8 cellular contexts compared by ENCODE assay signal in genomic region chr10:23343591-23344225, GRCh38. TPM values are rescaled to one million over a fixed set of nuclear protein-coding genes. Genes with fewer than 3 reads are reported as not detected.
DNase-seq lines count a peak whose midpoint lies in the region; ATAC-seq, FAIRE-seq and TF ChIP-seq lines count a peak whose summit lies in the region.

No MANE protein-coding gene starts in this region.

- H3K4ac ChIP-seq in neuronal stem cell (ENCODE audit: low read length): no peak overlapping the region

- peak; percentile 48 for DNase-seq in HTR-8/SVneo (ENCODE audit: insufficient read length, low spot score)
- peak; percentile 60 for DNase-seq in activated T-cell treated with anti-CD3 and anti-CD28 coated beads for 48 hours (ENCODE audit: low read depth)
- peak; percentile 49 for DNase-seq in fibroblast of pulmonary artery (ENCODE audit: low read depth)
- peak; percentile 68 for DNase-seq in neuronal stem cell (ENCODE audit: low spot score)

- H3K9me3 ChIP-seq in neuronal stem cell (replicated peaks in 1 of 2; ENCODE audit: control insufficient read depth in 2 of 2, insufficient read depth in 1 of 2, low read depth in 1 of 2, low read length in 2 of 2) (no peaks in the 10 kb centered on the region), thymus (ENCODE audit: control insufficient read depth) (no peaks in the 10 kb centered on the region)

- no peaks in the 10 kb centered on the region for H3K79me1 ChIP-seq in neuronal stem cell (ENCODE audit: low read depth, low read length)

- H2BK12ac ChIP-seq in neuronal stem cell (ENCODE audit: low read length): no peak overlapping the region

- H2AFZ ChIP-seq in ACC112 (ENCODE audit: low read length, unreplicated experiment): peak overlapping the region; percentile 57
- peak overlapping the region; percentile 96 for H2AFZ ChIP-seq in neuronal stem cell (ENCODE audit: low read length)

- H4K8ac ChIP-seq in neuronal stem cell (ENCODE audit: low read depth, low read length): no peak overlapping the region

- H3K4me3 ChIP-seq in ACC112 (ENCODE audit: low read depth, low read length): peak overlapping the region; percentile 83
- H3K4me3 ChIP-seq in fibroblast of pulmonary artery (replicated peaks; ENCODE audit: low read depth, low read length): peak overlapping the region; percentile 59
- peak overlapping the region; percentile 56 to 79 for H3K4me3 ChIP-seq in neuronal stem cell (ENCODE audit: low read length in 2 of 2)
- peak overlapping the region; percentile 14 for H3K4me3 ChIP-seq in thymus (ENCODE audit: low read length)

- no peak overlapping the region for H3K27ac ChIP-seq in ACC112 (ENCODE audit: low read depth, low read length)
- peak overlapping the region; percentile 35 for H3K27ac ChIP-seq in neuronal stem cell (replicated peaks; ENCODE audit: low read length)
- no peak overlapping the region for H3K27ac ChIP-seq in thymus (ENCODE audit: low read depth)

- ATAC-seq in HG02970 (IDR thresholded peaks at IDR 0.05; ENCODE audit: low FRiP score, unreplicated experiment) (no peak), GM19467 (IDR thresholded peaks at IDR 0.05; ENCODE audit: unreplicated experiment) (no peak)

- no peak for FAIRE-seq in HTR-8/SVneo (lab: Jason Lieb, UNC)

- no peak for TF ChIP-seq CTCF in fibroblast of pulmonary artery (IDR thresholded peaks at IDR 0.05; ENCODE audit: low read length, missing control alignments)

- H3K9ac ChIP-seq in neuronal stem cell (ENCODE audit: low read depth, low read length, poor library complexity): no peak overlapping the region

- H3K36me3 ChIP-seq in ACC112 (ENCODE audit: insufficient read depth, low read length) (no peaks in the 10 kb centered on the region), neuronal stem cell (replicated peaks in 1 of 2; ENCODE audit: control insufficient read depth in 2 of 2, insufficient read depth in 2 of 2, low read length in 2 of 2) (no peaks in the 10 kb centered on the region), thymus (ENCODE audit: control insufficient read depth, insufficient read depth) (no peaks in the 10 kb centered on the region)

- H3K18ac ChIP-seq in neuronal stem cell (ENCODE audit: low read length): peak overlapping the region; percentile 82

- H2BK120ac ChIP-seq in neuronal stem cell (ENCODE audit: low read depth, low read length): no peak overlapping the region

- H4K91ac ChIP-seq in neuronal stem cell (ENCODE audit: low read depth, low read length, poor library complexity): no peak overlapping the region

- H3K14ac ChIP-seq in neuronal stem cell (ENCODE audit: low read length): no peak overlapping the region

- H2BK5ac ChIP-seq in neuronal stem cell (ENCODE audit: low read length): no peak overlapping the region

- no CpG with 5 or more reads among the region's 48 CpGs for WGBS in neuronal stem cell (ENCODE audit: extremely low coverage in 2 of 2, insufficient read length in 2 of 2, insufficient replicate concordance in 1 of 2), 2 donors
- WGBS in thymus: 15% methylated on average over 48 of the region's 48 CpGs

- peak overlapping the region; percentile 89 for H3K4me2 ChIP-seq in neuronal stem cell (ENCODE audit: insufficient read depth, low read length, poor library complexity, severe bottlenecking)

- H3K27me3 ChIP-seq in ACC112 (ENCODE audit: insufficient read depth, low read length): no peaks in the 10 kb centered on the region
- no peaks in the 10 kb centered on the region for H3K27me3 ChIP-seq in neuronal stem cell (ENCODE audit: control insufficient read depth in 3 of 3, insufficient read depth in 3 of 3, low read depth in 1 of 3, low read length in 3 of 3)
- peaks cover 15% of the 10 kb centered on the region for H3K27me3 ChIP-seq in thymus (ENCODE audit: control insufficient read depth, insufficient read depth)

- H3K4me1 ChIP-seq in ACC112 (ENCODE audit: control insufficient read depth, insufficient read depth, low read length, unreplicated experiment): peaks cover 11% of the 10 kb centered on the region
- H3K4me1 ChIP-seq in neuronal stem cell (ENCODE audit: control insufficient read depth in 2 of 2, insufficient read depth in 1 of 2, low read depth in 1 of 2, low read length in 2 of 2): peaks cover 7 to 19% of the 10 kb centered on the region in 2 donors
- H3K4me1 ChIP-seq in thymus (ENCODE audit: control insufficient read depth, insufficient read depth, low read length): no peaks in the 10 kb centered on the region

- no peak overlapping the region for H2AK5ac ChIP-seq in neuronal stem cell (ENCODE audit: low read depth, low read length)

- no peaks in the 10 kb centered on the region for H3K79me2 ChIP-seq in ACC112 (ENCODE audit: control insufficient read depth, insufficient read depth, low read length, unreplicated experiment)

- H3K23ac ChIP-seq in neuronal stem cell (ENCODE audit: low read depth, low read length, poor library complexity): peak overlapping the region; percentile 20

- no peak overlapping the region for H2BK15ac ChIP-seq in neuronal stem cell (ENCODE audit: low read length)

RNA-seq across cellular contexts. Expression of gene C10orf67, which starts 0.9 kb away (rescaled TPM):
- polyA plus RNA-seq in neuronal stem cell (2013, experiment 1 of 2): 0.24 TPM
- 0.14 TPM for polyA plus RNA-seq in neuronal stem cell (2013, experiment 2 of 2)
- polyA plus RNA-seq in thymus: 0.16 TPM

Comparison
In these comparisons a context has a peak if more than half of its experiments do, and no peak if none do; other contexts are left out.
1. H3K4me3 ChIP-seq: peak in every context shown above with its lines; median percentile 83 in ACC112; 68 in neuronal stem cell; 59 in fibroblast of pulmonary artery; 14 in thymus.